16 cellular contexts compared by ENCODE assay signal in genomic region chr22:44399906-44400762, GRCh38.
DNase-seq lines count a peak whose midpoint lies in the region; ATAC-seq and TF ChIP-seq lines count a peak whose summit lies in the region.
"Had no signal": no experiment of that assay in that cellular context is flagged by ENCODE, and none has a peak within 500 bp of the region (broad histone marks: within the 10 kb centered on the region; RNA-seq: fewer than 3 reads in every experiment).

No MANE protein-coding gene starts in this region.

- H3K4me3 ChIP-seq in right cardiac atrium (ENCODE audit: low read length) = no peak overlapping the region

- H3K4me3 Mint-ChIP-seq in chondrocyte (ENCODE audit: unreplicated experiment) (no peak overlapping the region), WTC11 (no peak overlapping the region)
- H3K4me3 Mint-ChIP-seq in T-helper 2 cell treated with Interferon-gamma antibody and Interleukin-4, amounts not matched to agents 5 μg/mL and 100 μg/mL, for 36 hours = no peak overlapping the region
- H3K4me3 Mint-ChIP-seq: activated naive CD4-positive, alpha-beta T cell treated with anti-CD3 and anti-CD28 coated beads, Interleukin-2, amount 10 ng/mL, durations not matched to agents 7 days and 5 days; mesothelial cell of epicardium had no signal

- H3K36me3 Mint-ChIP-seq in chondrocyte (ENCODE audit: low read depth) (no peaks in the 10 kb centered on the region), WTC11 (no peaks in the 10 kb centered on the region)
- no peaks in the 10 kb centered on the region for H3K36me3 Mint-ChIP-seq in T-helper 2 cell treated with Interferon-gamma antibody and Interleukin-4, amounts not matched to agents 5 μg/mL and 100 μg/mL, for 36 hours (ENCODE audit: low read depth)
- H3K36me3 Mint-ChIP-seq: activated naive CD4-positive, alpha-beta T cell treated with anti-CD3 and anti-CD28 coated beads, Interleukin-2, amount 10 ng/mL, durations not matched to agents 7 days and 5 days; mesothelial cell of epicardium had no signal

- H3K4me1 ChIP-seq in right cardiac atrium (ENCODE audit: control insufficient read depth, insufficient read depth, low read length) = no peaks in the 10 kb centered on the region

- 73% methylated on average over 15 of the region's 15 CpGs for whole genome bisulfite sequencing in right cardiac atrium

- H3K9me3 Mint-ChIP-seq in chondrocyte (ENCODE audit: low read depth) (no peaks in the 10 kb centered on the region), WTC11 (no peaks in the 10 kb centered on the region)
- H3K9me3 Mint-ChIP-seq in T-helper 2 cell treated with Interferon-gamma antibody and Interleukin-4, amounts not matched to agents 5 μg/mL and 100 μg/mL, for 36 hours = no peaks in the 10 kb centered on the region
- H3K9me3 Mint-ChIP-seq: activated naive CD4-positive, alpha-beta T cell treated with anti-CD3 and anti-CD28 coated beads, Interleukin-2, amount 10 ng/mL, durations not matched to agents 7 days and 5 days; mesothelial cell of epicardium had no signal

- H3K4me1 Mint-ChIP-seq in chondrocyte (ENCODE audit: low read depth) (peaks cover 4% of the 10 kb centered on the region), WTC11 (peaks cover 5% of the 10 kb centered on the region)
- no peaks in the 10 kb centered on the region for H3K4me1 Mint-ChIP-seq in T-helper 2 cell treated with Interferon-gamma antibody and Interleukin-4, amounts not matched to agents 5 μg/mL and 100 μg/mL, for 36 hours (ENCODE audit: low read depth)
- H3K4me1 Mint-ChIP-seq: activated naive CD4-positive, alpha-beta T cell treated with anti-CD3 and anti-CD28 coated beads, Interleukin-2, amount 10 ng/mL, durations not matched to agents 7 days and 5 days had no signal

- H3K27me3 ChIP-seq in right cardiac atrium (ENCODE audit: control insufficient read depth, insufficient read depth) = no peaks in the 10 kb centered on the region

- DNase-seq in left ventricle myocardium superior (peak; percentile 7), right cardiac atrium (no peak), chondrocyte (ENCODE audit: low spot score) (peak; percentile 63), posterior vena cava (ENCODE audit: low spot score) (peak; percentile 72), OCI-M1 (lab: John Stamatoyannopoulos, UW) (no peak), WTC11 (ENCODE audit: low spot score) (no peak)
- no peak for DNase-seq in T-helper 2 cell treated with Interferon-gamma antibody and Interleukin-4, amounts not matched to agents 5 μg/mL and 100 μg/mL, for 36 hours (ENCODE audit: low spot score)
- DNase-seq: activated naive CD4-positive, alpha-beta T cell treated with anti-CD3 and anti-CD28 coated beads, Interleukin-2, amount 10 ng/mL, durations not matched to agents 7 days and 5 days; AML-193; Calu3; hippocampal formation; NCI-H146; NCI-H446 treated with DMSO at 0.1 percent for 48 hours; stimulated activated CD4-positive, alpha-beta T cell treated with anti-CD3 and anti-CD28 coated beads, Interleukin-15, amount 100 ng/mL, for 24 hours; stimulated activated naive CD4-positive, alpha-beta T cell had no signal

- ATAC-seq in left ventricle myocardium superior (no peak), right cardiac atrium (no peak), WTC11 (no peak)

- no peak overlapping the region for H3K27ac ChIP-seq in right cardiac atrium (ENCODE audit: low read length)

- H3K27ac Mint-ChIP-seq in chondrocyte (ENCODE audit: unreplicated experiment) (no peak overlapping the region), WTC11 (no peak overlapping the region)
- no peak overlapping the region for H3K27ac Mint-ChIP-seq in T-helper 2 cell treated with Interferon-gamma antibody and Interleukin-4, amounts not matched to agents 5 μg/mL and 100 μg/mL, for 36 hours
- H3K27ac Mint-ChIP-seq: activated naive CD4-positive, alpha-beta T cell treated with anti-CD3 and anti-CD28 coated beads, Interleukin-2, amount 10 ng/mL, durations not matched to agents 7 days and 5 days; mesothelial cell of epicardium had no signal

- H3K9me3 ChIP-seq in right cardiac atrium (ENCODE audit: control insufficient read depth, low read length) = no peaks in the 10 kb centered on the region

- intact Hi-C loops in left ventricle myocardium superior (cut with micrococcal nuclease) = no loop called here
- intact Hi-C loops in right cardiac atrium (cut with DNase I) = no loop called here
- intact Hi-C loops in posterior vena cava (cut with DNase I) = no loop called here

- CTCF ChIA-PET in WTC11 (lab: Charles Lee) = interaction anchor here (1.4 to 1.6 kb wide), 1 partner anchor 44 kb away, joined by 5 to 6 read pairs; no protein-coding TSS in a partner anchor

- no peak for TF ChIP-seq CTCF in chondrocyte (IDR thresholded peaks at IDR 0.05)
- TF ChIP-seq CTCF in WTC11 (IDR thresholded peaks at IDR 0.05) = no peak

- POLR2A ChIA-PET in WTC11 (lab: Charles Lee) = no interaction called here

- H3K27me3 Mint-ChIP-seq in chondrocyte (ENCODE audit: low read depth) = peaks cover 36% of the 10 kb centered on the region
- peaks cover 5% of the 10 kb centered on the region for H3K27me3 Mint-ChIP-seq in T-helper 2 cell treated with Interferon-gamma antibody and Interleukin-4, amounts not matched to agents 5 μg/mL and 100 μg/mL, for 36 hours (ENCODE audit: low read depth)
- no peaks in the 10 kb centered on the region for H3K27me3 Mint-ChIP-seq in WTC11 (ENCODE audit: low read depth)

TF ChIP-seq in WTC11, 78 proteins besides CTCF, POLR2A, EP300 and RAD21 (continues in another document):
- no peak for TF ChIP-seq EMX1 (CRISPR knock-in tag; IDR thresholded peaks at IDR 0.05)
- TF ChIP-seq SMAD3 (CRISPR knock-in tag; IDR thresholded peaks at IDR 0.05; ENCODE audit: borderline replicate concordance) = no peak
- TF ChIP-seq NR1H2 (CRISPR knock-in tag; IDR thresholded peaks at IDR 0.05) = no peak
- no peak for TF ChIP-seq CREB1 (CRISPR knock-in tag; IDR thresholded peaks at IDR 0.05)
- TF ChIP-seq ZSCAN18 (CRISPR knock-in tag; IDR thresholded peaks at IDR 0.05) = no peak
- TF ChIP-seq ZNF138 (CRISPR knock-in tag; conservative IDR thresholded peaks at IDR 0.05) = no peak
- TF ChIP-seq STAT6 (CRISPR knock-in tag; conservative IDR thresholded peaks at IDR 0.05; ENCODE audit: low read depth) = no peak
- no peak for TF ChIP-seq HMGXB4 (CRISPR knock-in tag; IDR thresholded peaks at IDR 0.05)
- TF ChIP-seq PRRX2 (CRISPR knock-in tag; IDR thresholded peaks at IDR 0.05) = no peak
- no peak for TF ChIP-seq MAX (CRISPR knock-in tag; IDR thresholded peaks at IDR 0.05)
- TF ChIP-seq ZMAT4 (CRISPR knock-in tag; IDR thresholded peaks at IDR 0.05) = no peak
- TF ChIP-seq FOXK1 (CRISPR knock-in tag; IDR thresholded peaks at IDR 0.05) = no peak
- TF ChIP-seq JUN (CRISPR knock-in tag; IDR thresholded peaks at IDR 0.05) = no peak
- TF ChIP-seq MYBL2 (CRISPR knock-in tag; IDR thresholded peaks at IDR 0.05) = no peak
- TF ChIP-seq ZNF232 (CRISPR knock-in tag; IDR thresholded peaks at IDR 0.05) = no peak

Comparison
In these comparisons a context has a peak if more than half of its experiments do, and no peak if none do; other contexts are left out.
1. DNase-seq: peak in left ventricle myocardium superior (single experiment), chondrocyte (single experiment) and posterior vena cava (single experiment); none in right cardiac atrium (0 of 3), T-helper 2 cell treated with Interferon-gamma antibody and Interleukin-4, amounts not matched to agents 5 μg/mL and 100 μg/mL, for 36 hours (single experiment), OCI-M1 (single experiment) and WTC11 (single experiment).